21 cellular contexts compared by ENCODE assay signal in genomic region chr3:14438262-14438661, GRCh38. TPM values are rescaled to one million over a fixed set of nuclear protein-coding genes. Genes with fewer than 3 reads are reported as not detected.
DNase-seq lines count a peak whose midpoint lies in the region; ATAC-seq and TF ChIP-seq lines count a peak whose summit lies in the region.
"Had no signal": no experiment of that assay in that cellular context is flagged by ENCODE, and none has a peak within 500 bp of the region (broad histone marks: within the 10 kb centered on the region; RNA-seq: fewer than 3 reads in every experiment).

No MANE protein-coding gene starts in this region.

- TF ChIP-seq CTCF in SK-N-SH (IDR thresholded peaks at IDR 0.05) (no peak), SU-DHL-6 (IDR thresholded peaks at IDR 0.05; ENCODE audit: insufficient read depth, low read length, poor library complexity, severe bottlenecking) (no peak), lower lobe of right lung (IDR thresholded peaks at IDR 0.05) (no peak)

- peak overlapping the region in 1 of 2 experiments; percentile 80; a peak in 1 of 4 replicates for H3K27ac ChIP-seq in SK-N-SH (ENCODE audit: low read depth in 2 of 2, low read length in 1 of 2)
- peak overlapping the region; percentile 57 for H3K27ac ChIP-seq in SU-DHL-6 (ENCODE audit: low read depth, low read length)
- peak overlapping the region; percentile 29 for H3K27ac ChIP-seq in lower lobe of right lung
- peak overlapping the region; percentile 3 for H3K27ac ChIP-seq in temporal lobe (ENCODE audit: low read depth, low read length)
- H3K27ac ChIP-seq: 22Rv1, Peyer's patch had no signal

- H3F3A ChIP-seq in SK-N-SH (replicated peaks; ENCODE audit: insufficient read depth) (no peaks in the 10 kb centered on the region), SU-DHL-6 (ENCODE audit: insufficient read depth) (no peaks in the 10 kb centered on the region)

- H2AFZ ChIP-seq in SK-N-SH (ENCODE audit: low read depth) (no peak overlapping the region), SU-DHL-6 (ENCODE audit: low read depth, low read length, severe bottlenecking) (no peak overlapping the region)

- H3K9me2 ChIP-seq in SK-N-SH (no peaks in the 10 kb centered on the region), SU-DHL-6 (replicated peaks; ENCODE audit: insufficient read depth, low read length) (no peaks in the 10 kb centered on the region)

- 93% methylated on average over 2 of the region's 3 CpGs for WGBS in SK-N-SH (ENCODE audit: low lambda C conversion rate)

- H3K4me2 ChIP-seq in SK-N-SH (peak overlapping the region; percentile 63; the same call in 1 of the 2 replicates), SU-DHL-6 (ENCODE audit: low read depth, low read length, poor library complexity, severe bottlenecking) (peak overlapping the region; percentile 28)

- H3K9ac ChIP-seq in SK-N-SH (no peak overlapping the region), SU-DHL-6 (ENCODE audit: low read length) (no peak overlapping the region)

- peaks cover 49 to 55% of the 10 kb centered on the region in 2 experiments for H3K4me1 ChIP-seq in SK-N-SH (ENCODE audit: control insufficient read depth in 1 of 2, insufficient read depth in 2 of 2, low read depth in 1 of 2, low read length in 1 of 2)
- peaks cover 92% of the 10 kb centered on the region for H3K4me1 ChIP-seq in lower lobe of right lung

- no peak for TF ChIP-seq RAD21 in SK-N-SH (IDR thresholded peaks at IDR 0.05; ENCODE audit: low read length)

- CTCF ChIA-PET in SK-N-SH (lab: Yijun Ruan, JAX), result interaction anchor here (0.9 to 5.3 kb wide), 5 partner anchors 12 to 235 kb away, joined by 3 to 26 read pairs (median 6); no protein-coding TSS in a partner anchor

- intact Hi-C loops in lower lobe of right lung (cut with DNase I), result no loop called here

- H3K36me3 ChIP-seq in SK-N-SH (replicated peaks in 1 of 2; ENCODE audit: control insufficient read depth in 1 of 2, insufficient read depth in 2 of 2, low read length in 1 of 2) (peaks cover 0 to 5% of the 10 kb centered on the region in 2 experiments), SU-DHL-6 (ENCODE audit: low read length) (no peaks in the 10 kb centered on the region), lower lobe of right lung (peaks cover under 1% of the 10 kb centered on the region)
- H3K36me3 ChIP-seq: BE2C had no signal

- no peak for DNase-seq in SK-N-SH
- DNase-seq in lower lobe of right lung, result no peak
- DNase-seq in HuH-7 (ENCODE audit: low spot score), result no peak
- no peak for DNase-seq in NK-92 (lab: John Stamatoyannopoulos, UW; ENCODE audit: unreplicated experiment)
- DNase-seq: BE2C; CD8-positive, alpha-beta T cell; GDM1; KG1; NCI-H146; NCI-H2081; NCI-H510A; NCI-H82; Peyer's patch; Right ventricle myocardium superior had no signal

- H3K9me3 ChIP-seq in SK-N-SH, result no peaks in the 10 kb centered on the region
- H3K9me3 ChIP-seq in SU-DHL-6 (ENCODE audit: insufficient read depth, low read length), result no peaks in the 10 kb centered on the region
- no peaks in the 10 kb centered on the region for H3K9me3 ChIP-seq in lower lobe of right lung
- H3K9me3 ChIP-seq: BE2C, Peyer's patch had no signal

- ATAC-seq in SK-N-SH treated with all-trans-retinoic acid at 6 μM for 48 hours, result no peak
- ATAC-seq in lower lobe of right lung, result no peak
- no peak for ATAC-seq in HG02938 (IDR thresholded peaks at IDR 0.05; ENCODE audit: unreplicated experiment)
- ATAC-seq: CD8-positive, alpha-beta T cell; GM12878; HCT116 had no signal

- H3K79me2 ChIP-seq in SK-N-SH (ENCODE audit: insufficient read depth) (peaks cover 12% of the 10 kb centered on the region), SU-DHL-6 (ENCODE audit: insufficient read depth, low read length) (peaks cover 91% of the 10 kb centered on the region)

- H3K27me3 ChIP-seq in SK-N-SH (ENCODE audit: insufficient read depth), result no peaks in the 10 kb centered on the region
- no peaks in the 10 kb centered on the region for H3K27me3 ChIP-seq in SU-DHL-6 (ENCODE audit: low read length)
- H3K27me3 ChIP-seq in lower lobe of right lung (ENCODE audit: low read depth), result no peaks in the 10 kb centered on the region
- H3K27me3 ChIP-seq: BE2C, Peyer's patch had no signal

- POLR2A ChIA-PET in SK-N-SH (lab: Yijun Ruan, JAX), result no interaction called here

- no peak overlapping the region for H3K4me3 ChIP-seq in SK-N-SH (ENCODE audit: low read depth in 2 of 2, low read length in 1 of 2)
- no peak overlapping the region for H3K4me3 ChIP-seq in SU-DHL-6 (ENCODE audit: insufficient read depth, low read length, poor library complexity, severe bottlenecking)
- no peak overlapping the region for H3K4me3 ChIP-seq in lower lobe of right lung
- H3K4me3 ChIP-seq: GM12878, Peyer's patch had no signal

- peaks cover 26% of the 10 kb centered on the region for H4K20me1 ChIP-seq in SK-N-SH (ENCODE audit: insufficient read depth)
- no peaks in the 10 kb centered on the region for H4K20me1 ChIP-seq in SU-DHL-6 (ENCODE audit: low read depth, low read length)

- no peak for TF ChIP-seq EP300 in SK-N-SH (IDR thresholded peaks at IDR 0.05; ENCODE audit: borderline replicate concordance in 1 of 2, low read depth in 1 of 2, low read length in 1 of 2)

TF ChIP-seq in SK-N-SH, 30 proteins besides CTCF, POLR2A, EP300 and RAD21:
- TF ChIP-seq TCF12 (IDR thresholded peaks at IDR 0.05) (no peak), SMC3 (IDR thresholded peaks at IDR 0.05; ENCODE audit: low read depth, low read length) (no peak), RCOR1 (IDR thresholded peaks at IDR 0.05; ENCODE audit: low read length) (no peak), ELF1 (IDR thresholded peaks at IDR 0.05) (no peak), TAF1 (IDR thresholded peaks at IDR 0.05; ENCODE audit: borderline replicate concordance, low read depth, low read length) (no peak), RXRA (IDR thresholded peaks at IDR 0.05; ENCODE audit: borderline replicate concordance, low read depth) (no peak)

TF ChIP-seq in SK-N-SH treated with all-trans-retinoic acid at 6 μM for 48 hours, 23 proteins besides CTCF, POLR2A, EP300 and RAD21 (continues in another document):
- TF ChIP-seq CSRNP3 (CRISPR knock-in tag; IDR thresholded peaks at IDR 0.05), result no peak
- TF ChIP-seq ZC3H10 (CRISPR knock-in tag; IDR thresholded peaks at IDR 0.05), result no peak
- no peak for TF ChIP-seq RARB (CRISPR knock-in tag; IDR thresholded peaks at IDR 0.05)
- TF ChIP-seq, protein P1, sequence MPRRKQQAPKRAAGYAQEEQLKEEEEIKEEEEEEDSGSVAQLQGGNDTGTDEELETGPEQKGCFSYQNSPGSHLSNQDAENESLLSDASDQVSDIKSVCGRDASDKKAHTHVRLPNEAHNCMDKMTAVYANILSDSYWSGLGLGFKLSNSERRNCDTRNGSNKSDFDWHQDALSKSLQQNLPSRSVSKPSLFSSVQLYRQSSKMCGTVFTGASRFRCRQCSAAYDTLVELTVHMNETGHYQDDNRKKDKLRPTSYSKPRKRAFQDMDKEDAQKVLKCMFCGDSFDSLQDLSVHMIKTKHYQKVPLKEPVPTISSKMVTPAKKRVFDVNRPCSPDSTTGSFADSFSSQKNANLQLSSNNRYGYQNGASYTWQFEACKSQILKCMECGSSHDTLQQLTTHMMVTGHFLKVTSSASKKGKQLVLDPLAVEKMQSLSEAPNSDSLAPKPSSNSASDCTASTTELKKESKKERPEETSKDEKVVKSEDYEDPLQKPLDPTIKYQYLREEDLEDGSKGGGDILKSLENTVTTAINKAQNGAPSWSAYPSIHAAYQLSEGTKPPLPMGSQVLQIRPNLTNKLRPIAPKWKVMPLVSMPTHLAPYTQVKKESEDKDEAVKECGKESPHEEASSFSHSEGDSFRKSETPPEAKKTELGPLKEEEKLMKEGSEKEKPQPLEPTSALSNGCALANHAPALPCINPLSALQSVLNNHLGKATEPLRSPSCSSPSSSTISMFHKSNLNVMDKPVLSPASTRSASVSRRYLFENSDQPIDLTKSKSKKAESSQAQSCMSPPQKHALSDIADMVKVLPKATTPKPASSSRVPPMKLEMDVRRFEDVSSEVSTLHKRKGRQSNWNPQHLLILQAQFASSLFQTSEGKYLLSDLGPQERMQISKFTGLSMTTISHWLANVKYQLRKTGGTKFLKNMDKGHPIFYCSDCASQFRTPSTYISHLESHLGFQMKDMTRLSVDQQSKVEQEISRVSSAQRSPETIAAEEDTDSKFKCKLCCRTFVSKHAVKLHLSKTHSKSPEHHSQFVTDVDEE (CRISPR knock-in tag; IDR thresholded peaks at IDR 0.05), result no peak
- TF ChIP-seq TOX (CRISPR knock-in tag; IDR thresholded peaks at IDR 0.05; ENCODE audit: borderline replicate concordance), result no peak
- TF ChIP-seq ARNTL (CRISPR knock-in tag; IDR thresholded peaks at IDR 0.05; ENCODE audit: borderline replicate concordance, low read depth), result no peak
- no peak for TF ChIP-seq ZNF70 (CRISPR knock-in tag; IDR thresholded peaks at IDR 0.05)
- no peak for TF ChIP-seq PPARA (CRISPR knock-in tag; IDR thresholded peaks at IDR 0.05; ENCODE audit: borderline replicate concordance)
- no peak for TF ChIP-seq GLIS3 (CRISPR knock-in tag; IDR thresholded peaks at IDR 0.05)
- no peak for TF ChIP-seq ZFP3 (CRISPR knock-in tag; IDR thresholded peaks at IDR 0.05)
- TF ChIP-seq ISL1 (CRISPR knock-in tag; IDR thresholded peaks at IDR 0.05), result no peak
- no peak for TF ChIP-seq CREB5 (CRISPR knock-in tag; IDR thresholded peaks at IDR 0.05; ENCODE audit: low read depth)

RNA-seq across cellular contexts. Expression of gene SLC6A6, which starts 35.9 kb away (rescaled TPM):
- polyA plus RNA-seq in SK-N-SH (2012; rRNA removed), result 19.1 and 22.0 TPM in 2 replicates
- 13.1 and 16.4 TPM in 2 replicates for polyA plus RNA-seq in SK-N-SH (2012; cell fraction: cytosol; rRNA removed)
- 30.9 and 43.9 TPM in 2 replicates for polyA plus RNA-seq in SK-N-SH (2012; cell fraction: nucleus; rRNA removed)
- total RNA-seq in lower lobe of right lung (84.0 TPM), temporal lobe (12.5 TPM)
